16 cellular contexts compared by ENCODE assay signal in genomic region chr12:128971802-128972201, GRCh38.
DNase-seq lines count a peak whose midpoint lies in the region; ATAC-seq lines count a peak whose summit lies in the region.
"Had no signal": no experiment of that assay in that cellular context is flagged by ENCODE, and none has a peak within 500 bp of the region (broad histone marks: within the 10 kb centered on the region; RNA-seq: fewer than 3 reads in every experiment).

No MANE protein-coding gene starts in this region.

- CTCF ChIA-PET in activated CD4-positive, alpha-beta memory T cell treated with anti-CD3 and anti-CD28 coated beads for 36 hours (lab: Charles Lee) = no interaction called here
- CTCF ChIA-PET in T-cell (lab: Charles Lee) = no interaction called here

- peak; percentile 82 for DNase-seq in DMS79 (lab: John Stamatoyannopoulos, UW)
- DNase-seq in NCI-H128 (lab: John Stamatoyannopoulos, UW; ENCODE audit: unreplicated experiment) = peak; percentile 37
- DNase-seq in NCI-H774 (lab: John Stamatoyannopoulos, UW) = peak; percentile 59
- no peak for DNase-seq in memory B cell (ENCODE audit: low spot score in 2 of 2)
- DNase-seq in activated CD4-positive, alpha-beta memory T cell treated with anti-CD3 and anti-CD28 coated beads for 36 hours = no peak
- no peak for DNase-seq in NCI-H82 (lab: John Stamatoyannopoulos, UW)
- DNase-seq in T-cell = no peak
- DNase-seq: activated CD4-positive, alpha-beta T cell treated with anti-CD3 and anti-CD28 coated beads, Interleukin-2, amount 50 U/mL, for 4 hours; anterior cingulate cortex; dermis blood vessel endothelial cell; GF-D8; naive thymus-derived CD8-positive, alpha-beta T cell had no signal

- no peak for ATAC-seq in memory B cell (ENCODE audit: low read depth)
- no peak for ATAC-seq in GM21381 (IDR thresholded peaks at IDR 0.05; ENCODE audit: unreplicated experiment)
- no peak for ATAC-seq in T-cell (replicated peaks in 1 of 4)
- ATAC-seq: activated T-helper 17 cell treated with anti-CD3 and anti-CD28 coated beads, Interleukin-2, amount 50 U/mL, for 72 hours; K562; naive thymus-derived CD8-positive, alpha-beta T cell; upper lobe of right lung had no signal

- H3K4me3 Mint-ChIP-seq in memory B cell (peak overlapping the region; percentile 24), T-cell (no peak overlapping the region)
- no peak overlapping the region for H3K4me3 Mint-ChIP-seq in activated CD4-positive, alpha-beta memory T cell treated with anti-CD3 and anti-CD28 coated beads for 36 hours
- H3K4me3 Mint-ChIP-seq: activated T-helper 17 cell treated with anti-CD3 and anti-CD28 coated beads, Interleukin-2, amount 50 U/mL, for 72 hours; naive thymus-derived CD8-positive, alpha-beta T cell had no signal

- H3K27me3 Mint-ChIP-seq in memory B cell (peaks cover 30% of the 10 kb centered on the region), T-cell (peaks cover 11 to 33% of the 10 kb centered on the region in 2 donors)
- H3K27me3 Mint-ChIP-seq in activated CD4-positive, alpha-beta memory T cell treated with anti-CD3 and anti-CD28 coated beads for 36 hours = peaks cover 12% of the 10 kb centered on the region

- H3K36me3 Mint-ChIP-seq in memory B cell (no peaks in the 10 kb centered on the region), T-cell (no peaks in the 10 kb centered on the region)
- H3K36me3 Mint-ChIP-seq in activated CD4-positive, alpha-beta memory T cell treated with anti-CD3 and anti-CD28 coated beads for 36 hours = no peaks in the 10 kb centered on the region
- H3K36me3 Mint-ChIP-seq: naive thymus-derived CD8-positive, alpha-beta T cell had no signal

- H3K4me1 Mint-ChIP-seq in memory B cell (peaks cover 16% of the 10 kb centered on the region), T-cell (peaks cover 0 to 4% (median 4%) of the 10 kb centered on the region in 3 donors)
- H3K4me1 Mint-ChIP-seq in activated CD4-positive, alpha-beta memory T cell treated with anti-CD3 and anti-CD28 coated beads for 36 hours (ENCODE audit: low read depth) = no peaks in the 10 kb centered on the region
- H3K4me1 Mint-ChIP-seq: activated T-helper 17 cell treated with anti-CD3 and anti-CD28 coated beads, Interleukin-2, amount 50 U/mL, for 72 hours had no signal

- POLR2A ChIA-PET in activated CD4-positive, alpha-beta memory T cell treated with anti-CD3 and anti-CD28 coated beads for 36 hours (lab: Charles Lee) = no interaction called here
- POLR2A ChIA-PET in T-cell (lab: Charles Lee) = no interaction called here

- no peak overlapping the region for H3K27ac Mint-ChIP-seq in memory B cell
- H3K27ac Mint-ChIP-seq in activated CD4-positive, alpha-beta memory T cell treated with anti-CD3 and anti-CD28 coated beads for 36 hours = no peak overlapping the region
- H3K27ac Mint-ChIP-seq in T-cell = no peak overlapping the region
- H3K27ac Mint-ChIP-seq: activated T-helper 17 cell treated with anti-CD3 and anti-CD28 coated beads, Interleukin-2, amount 50 U/mL, for 72 hours; naive thymus-derived CD8-positive, alpha-beta T cell had no signal

- intact Hi-C loops in activated CD4-positive, alpha-beta memory T cell treated with anti-CD3 and anti-CD28 coated beads for 36 hours (cut with micrococcal nuclease) = no loop called here

- H3K9me3 Mint-ChIP-seq in memory B cell (no peaks in the 10 kb centered on the region), T-cell (no peaks in the 10 kb centered on the region)
- no peaks in the 10 kb centered on the region for H3K9me3 Mint-ChIP-seq in activated CD4-positive, alpha-beta memory T cell treated with anti-CD3 and anti-CD28 coated beads for 36 hours
- H3K9me3 Mint-ChIP-seq: activated T-helper 17 cell treated with anti-CD3 and anti-CD28 coated beads, Interleukin-2, amount 50 U/mL, for 72 hours; naive thymus-derived CD8-positive, alpha-beta T cell had no signal

Comparison
In these comparisons a context has a peak if more than half of its experiments do, and no peak if none do; other contexts are left out.
1. DNase-seq: peak in DMS79 (single experiment), NCI-H128 (single experiment) and NCI-H774 (single experiment); none in memory B cell (0 of 2), activated CD4-positive, alpha-beta memory T cell treated with anti-CD3 and anti-CD28 coated beads for 36 hours (single experiment), NCI-H82 (single experiment) and T-cell (0 of 34).